8 cellular contexts compared by ENCODE assay signal in genomic region chr21:5055027-5055755, GRCh38.
DNase-seq lines count a peak whose midpoint lies in the region; ATAC-seq and TF ChIP-seq lines count a peak whose summit lies in the region.
"Not testable (repeated sequence)": the region's sequence is repeated elsewhere in the genome, so short reads cannot be mapped to it uniquely, and the experiment has no call there.

No MANE protein-coding gene starts in this region.

- POLR2A ChIA-PET in Panc1 (lab: Charles Lee); activated CD8-positive, alpha-beta T cell treated with anti-CD3 and anti-CD28 coated beads, Interleukin-2, amount 10 ng/mL, durations not matched to agents 7 days and 5 days (lab: Charles Lee): not testable (repeated sequence)

- H3K27ac ChIP-seq in Panc1 (ENCODE audit: low read length); heart left ventricle; trophoblast cell (ENCODE audit: low read depth, low read length); upper lobe of right lung: not testable (repeated sequence)

- H2BK12ac ChIP-seq in trophoblast cell (ENCODE audit: low read length): not testable (repeated sequence)

- not testable (repeated sequence) for H3K4me2 ChIP-seq in trophoblast cell (ENCODE audit: low read length)

- not testable (repeated sequence) for H2AK5ac ChIP-seq in trophoblast cell (ENCODE audit: low read length)

- CTCF ChIA-PET in Panc1 (lab: Charles Lee); activated CD8-positive, alpha-beta T cell treated with anti-CD3 and anti-CD28 coated beads, Interleukin-2, amount 10 ng/mL, durations not matched to agents 7 days and 5 days (lab: Charles Lee): not testable (repeated sequence)

- TF ChIP-seq CTCF in HFFc6 (IDR thresholded peaks at IDR 0.05); Panc1 (IDR thresholded peaks at IDR 0.05); epithelial cell of esophagus (IDR thresholded peaks at IDR 0.05; ENCODE audit: insufficient read depth, low read depth, low read length, missing control alignments); heart left ventricle (IDR thresholded peaks at IDR 0.05); upper lobe of right lung (IDR thresholded peaks at IDR 0.05): not testable (repeated sequence)

- not testable (repeated sequence) for H3K79me2 ChIP-seq in trophoblast cell (ENCODE audit: control insufficient read depth, insufficient read depth, low read length, poor library complexity)

- H2BK120ac ChIP-seq in trophoblast cell (ENCODE audit: insufficient read depth, low read length, poor library complexity): not testable (repeated sequence)

- ATAC-seq in Panc1 (peak; percentile 59; the same call in 1 of the 2 replicates), heart left ventricle (peak in 3 of 4 donors; percentile 66 to 82 (median 81)), left lobe of liver (peak; percentile 24), upper lobe of right lung (peak; percentile 78)
- ATAC-seq in activated CD8-positive, alpha-beta T cell treated with anti-CD3 and anti-CD28 coated beads, Interleukin-2, amount 10 ng/mL, durations not matched to agents 7 days and 5 days: peak; percentile 34

- not testable (repeated sequence) for DNase-seq in HFFc6; Panc1 (ENCODE audit: low read depth, low spot score); activated CD8-positive, alpha-beta T cell treated with anti-CD3 and anti-CD28 coated beads, Interleukin-2, amount 10 ng/mL, durations not matched to agents 7 days and 5 days; left lobe of liver (ENCODE audit: low spot score); upper lobe of right lung
- peak; percentile 4 for DNase-seq in epithelial cell of esophagus (ENCODE audit: low read depth)
- peak in 1 of 5 donors; percentile 24 for DNase-seq in heart left ventricle
- peak; percentile 5 to 29 for DNase-seq in trophoblast cell

- 46% methylated on average over 6 of the region's 13 CpGs; no CpG with 5 or more reads in 3 of the 4 donors for WGBS in heart left ventricle, 4 donors
- no CpG with 5 or more reads among the region's 13 CpGs for WGBS in trophoblast cell (ENCODE audit: extremely low coverage, insufficient coverage, insufficient read length)

- H2AFZ ChIP-seq in trophoblast cell (ENCODE audit: insufficient read depth, low read length, poor library complexity): not testable (repeated sequence)

- not testable (repeated sequence) for H3K4me1 Mint-ChIP-seq in HFFc6 (ENCODE audit: low read depth); activated CD8-positive, alpha-beta T cell treated with anti-CD3 and anti-CD28 coated beads, Interleukin-2, amount 10 ng/mL, durations not matched to agents 7 days and 5 days (ENCODE audit: low read depth)

- not testable (repeated sequence) for H3K9me3 ChIP-seq in Panc1 (ENCODE audit: control insufficient read depth, insufficient read depth, low read depth, low read length); heart left ventricle; trophoblast cell (ENCODE audit: insufficient read depth, low read depth, low read length); upper lobe of right lung

- H3K4ac ChIP-seq in trophoblast cell (ENCODE audit: low read depth, low read length): not testable (repeated sequence)

- H3K4me3 ChIP-seq in Panc1 (ENCODE audit: low read depth in 2 of 2, low read length in 2 of 2); epithelial cell of esophagus (ENCODE audit: low read length); heart left ventricle; trophoblast cell (ENCODE audit: low read depth, low read length); upper lobe of right lung: not testable (repeated sequence)

- not testable (repeated sequence) for H3K36me3 ChIP-seq in Panc1 (ENCODE audit: control insufficient read depth, insufficient read depth, low read length); heart left ventricle; trophoblast cell (ENCODE audit: control insufficient read depth in 1 of 2, insufficient read depth in 2 of 2, low read length in 2 of 2); upper lobe of right lung

- not testable (repeated sequence) for H3K18ac ChIP-seq in trophoblast cell (ENCODE audit: low read length)

- H3K4me3 Mint-ChIP-seq in HFFc6; activated CD8-positive, alpha-beta T cell treated with anti-CD3 and anti-CD28 coated beads, Interleukin-2, amount 10 ng/mL, durations not matched to agents 7 days and 5 days: not testable (repeated sequence)

- H4K12ac ChIP-seq in trophoblast cell (ENCODE audit: low read depth, low read length): not testable (repeated sequence)

- not testable (repeated sequence) for H3K4me1 ChIP-seq in Panc1 (ENCODE audit: control insufficient read depth, insufficient read depth, low read length); heart left ventricle; trophoblast cell (ENCODE audit: control insufficient read depth in 1 of 2, insufficient read depth in 2 of 2, low read length in 2 of 2); upper lobe of right lung

- in situ Hi-C loops in Panc1 (cut with HindIII; ENCODE audit: low pct_unique_long_range_greater_than_20kb, low sequenced_read_pairs): not testable (repeated sequence)

- not testable (repeated sequence) for H3K79me1 ChIP-seq in trophoblast cell (ENCODE audit: low read length)

- H4K91ac ChIP-seq in trophoblast cell (ENCODE audit: low read depth, low read length): not testable (repeated sequence)

- H3K9me3 Mint-ChIP-seq in HFFc6; activated CD8-positive, alpha-beta T cell treated with anti-CD3 and anti-CD28 coated beads, Interleukin-2, amount 10 ng/mL, durations not matched to agents 7 days and 5 days (ENCODE audit: insufficient read depth): not testable (repeated sequence)

- TF ChIP-seq POLR2A in heart left ventricle (IDR thresholded peaks at IDR 0.05): not testable (repeated sequence)

- not testable (repeated sequence) for H3K36me3 Mint-ChIP-seq in HFFc6 (ENCODE audit: low read depth); activated CD8-positive, alpha-beta T cell treated with anti-CD3 and anti-CD28 coated beads, Interleukin-2, amount 10 ng/mL, durations not matched to agents 7 days and 5 days (ENCODE audit: low read depth)

- H3K27me3 ChIP-seq in Panc1 (ENCODE audit: control insufficient read depth, insufficient read depth, low read length); heart left ventricle; trophoblast cell (ENCODE audit: insufficient read depth, low read length); upper lobe of right lung: not testable (repeated sequence)

- intact Hi-C loops in Panc1 (cut with micrococcal nuclease; ENCODE audit: unreplicated experiment); heart left ventricle (cut with DNase I); upper lobe of right lung (cut with DNase I): not testable (repeated sequence)

- not testable (repeated sequence) for H3K23ac ChIP-seq in trophoblast cell (ENCODE audit: low read length)

- not testable (repeated sequence) for H3K14ac ChIP-seq in trophoblast cell (ENCODE audit: low read length)

- not testable (repeated sequence) for H3K9ac ChIP-seq in trophoblast cell (ENCODE audit: low read length)

- H3K27ac Mint-ChIP-seq in HFFc6: peak overlapping the region; percentile 51; the same call in 1 of the 2 replicates
- H3K27ac Mint-ChIP-seq in activated CD8-positive, alpha-beta T cell treated with anti-CD3 and anti-CD28 coated beads, Interleukin-2, amount 10 ng/mL, durations not matched to agents 7 days and 5 days: not testable (repeated sequence)

- not testable (repeated sequence) for BruUV-seq in Panc1 (replicated peaks; lab: Mats Ljungman, UMichigan)

- H2BK5ac ChIP-seq in trophoblast cell (ENCODE audit: low read depth, low read length, poor library complexity): not testable (repeated sequence)

- not testable (repeated sequence) for H3K27me3 Mint-ChIP-seq in HFFc6 (ENCODE audit: insufficient read depth); activated CD8-positive, alpha-beta T cell treated with anti-CD3 and anti-CD28 coated beads, Interleukin-2, amount 10 ng/mL, durations not matched to agents 7 days and 5 days (ENCODE audit: low read depth)

- not testable (repeated sequence) for H4K8ac ChIP-seq in trophoblast cell (ENCODE audit: low read depth, low read length)

Comparison
In these comparisons a context has a peak if more than half of its experiments do, and no peak if none do; other contexts are left out.
1. ATAC-seq: peak in every context shown above with its lines; median percentile 81 in heart left ventricle; 78 in upper lobe of right lung; 59 in Panc1; 34 in activated CD8-positive, alpha-beta T cell treated with anti-CD3 and anti-CD28 coated beads, Interleukin-2, amount 10 ng/mL, durations not matched to agents 7 days and 5 days; 24 in left lobe of liver.